ENCODE assay signal across 1 cellular context in genomic region chrX:39967348-39967747, GRCh38.
TF ChIP-seq lines count a peak whose summit lies in the region.

No MANE protein-coding gene starts in this region.

TF ChIP-seq in IMR-90, 13 proteins besides CTCF, POLR2A, EP300 and RAD21:
- TF ChIP-seq RFX5 (IDR thresholded peaks at IDR 0.05; ENCODE audit: low read depth, low read length): no peak
- no peak for TF ChIP-seq SMC3 (IDR thresholded peaks at IDR 0.05; ENCODE audit: low read depth, low read length)
- TF ChIP-seq NFE2L2 (IDR thresholded peaks at IDR 0.05; ENCODE audit: low read depth, low read length): no peak
- no peak for TF ChIP-seq CEBPB (IDR thresholded peaks at IDR 0.05; ENCODE audit: low read depth, low read length)
- no peak for TF ChIP-seq MAZ (IDR thresholded peaks at IDR 0.05; ENCODE audit: borderline replicate concordance, low read depth, low read length)
- no peak for TF ChIP-seq USF2 (IDR thresholded peaks at IDR 0.05; ENCODE audit: low read depth, low read length)
- TF ChIP-seq MAFK (IDR thresholded peaks at IDR 0.05; ENCODE audit: low read depth, low read length): no peak
- TF ChIP-seq FOS (IDR thresholded peaks at IDR 0.05; ENCODE audit: low read depth, low read length): no peak
- no peak for TF ChIP-seq MXI1 (IDR thresholded peaks at IDR 0.05; ENCODE audit: borderline replicate concordance, low read depth, low read length)
- TF ChIP-seq ELK1 (IDR thresholded peaks at IDR 0.05; ENCODE audit: borderline replicate concordance, low read depth, low read length): no peak
- TF ChIP-seq RCOR1 (IDR thresholded peaks at IDR 0.05; ENCODE audit: insufficient replicate concordance, low read length): no peak
- no peak for TF ChIP-seq BHLHE40 (IDR thresholded peaks at IDR 0.05; ENCODE audit: low read depth, low read length)
- TF ChIP-seq CHD1 (IDR thresholded peaks at IDR 0.05; ENCODE audit: low read depth, low read length): no peak
